18 cellular contexts compared by ENCODE assay signal in the genomic region with DNA sequence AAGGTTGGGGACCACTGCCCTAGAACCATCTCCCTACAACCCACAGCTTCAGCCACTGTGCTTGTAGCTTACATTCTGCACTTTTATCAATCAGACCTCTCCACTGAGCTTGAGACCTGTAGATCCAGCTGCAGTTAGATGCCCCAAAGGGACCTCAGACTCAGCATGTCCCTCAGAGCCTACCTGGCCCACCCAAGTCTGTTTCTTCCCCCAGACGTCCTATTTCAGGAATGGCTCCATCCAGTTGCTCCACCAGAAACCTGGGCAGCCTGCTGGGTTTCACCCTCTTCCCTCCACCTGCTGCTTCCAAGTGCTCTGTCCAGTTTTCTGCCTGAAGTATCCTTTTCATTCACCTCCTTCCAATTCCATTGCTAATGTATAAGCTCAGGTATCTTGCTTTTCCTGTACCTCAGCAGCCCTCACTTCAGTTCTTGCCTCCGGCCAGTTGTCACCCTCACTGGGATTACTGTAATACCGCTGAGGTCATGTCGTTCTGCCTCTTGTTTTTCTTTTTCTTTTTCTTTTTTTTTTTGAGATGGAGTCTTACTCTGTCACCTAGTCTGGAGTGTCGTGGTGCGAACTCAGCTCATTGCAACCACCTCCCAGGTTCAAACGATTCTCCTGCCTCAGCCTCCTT.
"Had no signal": no experiment of that assay in that cellular context is flagged by ENCODE, and none has a peak within 500 bp of the region (broad histone marks: within the 10 kb centered on the region; RNA-seq: fewer than 3 reads in every experiment).

No MANE protein-coding gene starts in this region.

- H3K9me3 ChIP-seq: heart left ventricle, mucosa of descending colon, ovary, right atrium auricular region, sigmoid colon, upper lobe of left lung, vagina had no signal

- H3K27ac Mint-ChIP-seq: dendritic cell treated with granulocyte-macrophage colony-stimulating factor and Interleukin-4, amounts not matched to agents 40 ng/mL and 50 ng/mL, for 4 days had no signal

- DNase-seq: foreskin melanocyte; heart left ventricle; hippocampal formation; kidney glomerular epithelial cell; mammary epithelial cell; mucosa of descending colon; naive thymus-derived CD8-positive, alpha-beta T cell; nucleus accumbens; ovary; sigmoid colon; stimulated activated CD4-positive, alpha-beta T cell treated with anti-CD3 and anti-CD28 coated beads, Interleukin-2, amount 100 ng/mL, for 24 hours; stimulated activated CD4-positive, alpha-beta T cell treated with anti-CD3 and anti-CD28 coated beads, Interleukin-4, amount 100 ng/mL, for 4 hours; stimulated activated naive CD4-positive, alpha-beta T cell treated with Interleukin-2 at 50 U/mL for 16 hours; upper lobe of left lung had no signal

- H3K4me3 Mint-ChIP-seq: dendritic cell treated with granulocyte-macrophage colony-stimulating factor and Interleukin-4, amounts not matched to agents 40 ng/mL and 50 ng/mL, for 4 days; naive thymus-derived CD8-positive, alpha-beta T cell had no signal

- ATAC-seq: mucosa of descending colon; naive thymus-derived CD8-positive, alpha-beta T cell had no signal

- H3K36me3 Mint-ChIP-seq: naive thymus-derived CD8-positive, alpha-beta T cell had no signal

- H3K27me3 Mint-ChIP-seq: dendritic cell treated with granulocyte-macrophage colony-stimulating factor and Interleukin-4, amounts not matched to agents 40 ng/mL and 50 ng/mL, for 4 days; naive thymus-derived CD8-positive, alpha-beta T cell had no signal

- H3K9me3 Mint-ChIP-seq: dendritic cell treated with granulocyte-macrophage colony-stimulating factor and Interleukin-4, amounts not matched to agents 40 ng/mL and 50 ng/mL, for 4 days; naive thymus-derived CD8-positive, alpha-beta T cell had no signal

- H3K27me3 ChIP-seq: heart left ventricle, ovary, right atrium auricular region, sigmoid colon, upper lobe of left lung, vagina had no signal

- H3K36me3 ChIP-seq: heart left ventricle, ovary, right atrium auricular region, sigmoid colon, upper lobe of left lung, vagina had no signal

- H3K4me1 ChIP-seq: heart left ventricle, right atrium auricular region, sigmoid colon, upper lobe of left lung, vagina had no signal

- H3K27ac ChIP-seq: heart left ventricle, ovary, right atrium auricular region, sigmoid colon, skin epidermis, upper lobe of left lung, vagina had no signal

- H3K4me3 ChIP-seq: heart left ventricle, mucosa of descending colon, ovary, right atrium auricular region, sigmoid colon, skin epidermis, upper lobe of left lung, vagina had no signal
